ENCODE assay signal across 12 cellular contexts in the genomic region with DNA sequence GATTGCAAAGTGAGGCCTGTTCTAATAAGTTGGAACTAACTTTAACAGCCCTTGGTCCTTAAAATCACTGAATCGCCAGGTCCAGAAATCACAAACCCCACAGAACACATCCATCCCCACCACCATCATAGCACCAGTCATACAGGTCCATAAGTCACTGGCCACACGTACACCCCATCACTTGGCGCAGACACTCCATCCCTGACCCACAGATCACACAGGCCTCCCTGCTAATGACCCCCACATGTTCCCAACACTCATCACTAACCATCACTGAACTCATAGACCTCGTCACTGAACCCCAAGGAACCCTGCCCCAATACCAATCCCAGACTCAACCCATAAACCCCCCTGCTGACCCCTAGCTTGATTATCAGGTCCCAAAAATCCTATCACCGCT. TPM values are rescaled to one million over a fixed set of nuclear protein-coding genes. Genes with fewer than 3 reads are reported as not detected.
DNase-seq lines count a peak whose midpoint lies in the region; ATAC-seq and TF ChIP-seq lines count a peak whose summit lies in the region.
"Had no signal": no experiment of that assay in that cellular context is flagged by ENCODE, and none has a peak within 500 bp of the region (broad histone marks: within the 10 kb centered on the region; RNA-seq: fewer than 3 reads in every experiment).

No MANE protein-coding gene starts in this region.

- WGBS in body of pancreas, 2 donors = 28 to 36% methylated on average over 5 of the region's 5 CpGs

- no peak overlapping the region for H3K4me3 Mint-ChIP-seq in WTC11
- H3K4me3 Mint-ChIP-seq: activated CD8-positive, alpha-beta T cell treated with anti-CD3 and anti-CD28 coated beads, Interleukin-2, amount 10 ng/mL, durations not matched to agents 7 days and 5 days had no signal

- peaks cover 17% of the 10 kb centered on the region for H3K27me3 Mint-ChIP-seq in WTC11 (ENCODE audit: low read depth)

- peak overlapping the region; percentile 71 to 78 (median 74) for H3K27ac ChIP-seq in body of pancreas

- POLR2A ChIA-PET in BJ (lab: Charles Lee) (no interaction called here), WTC11 (lab: Charles Lee) (no interaction called here)

- H3K9me3 ChIP-seq in body of pancreas = peaks cover 0 to 33% (median 0%) of the 10 kb centered on the region in 3 donors

- H3K27ac Mint-ChIP-seq in WTC11 = no peak overlapping the region
- H3K27ac Mint-ChIP-seq: activated CD8-positive, alpha-beta T cell treated with anti-CD3 and anti-CD28 coated beads, Interleukin-2, amount 10 ng/mL, durations not matched to agents 7 days and 5 days had no signal

- H3K36me3 ChIP-seq in BJ (ENCODE audit: control insufficient read depth, insufficient read depth, low read length) (no peaks in the 10 kb centered on the region), body of pancreas (replicated peaks in 1 of 2; ENCODE audit: insufficient read depth in 1 of 2, low read depth in 2 of 2) (peaks cover 2 to 8% of the 10 kb centered on the region in 2 donors)

- H3K4me3 ChIP-seq in BJ (ENCODE audit: low read depth, low read length) (peak overlapping the region; percentile 48), body of pancreas (peak overlapping the region; percentile 72 to 98), skeletal muscle cell (ENCODE audit: low read depth, low read length) (peak overlapping the region; percentile 51)

- no peak for DNase-seq in BJ (ENCODE audit: low read depth)
- no peak for DNase-seq in body of pancreas
- DNase-seq in left ventricle myocardium superior = no peak
- DNase-seq in skeletal muscle cell (ENCODE audit: low read depth) = no peak
- DNase-seq in WTC11 (ENCODE audit: low spot score) = no peak
- no peak for DNase-seq in ACHN
- DNase-seq: activated CD8-positive, alpha-beta T cell treated with anti-CD3 and anti-CD28 coated beads, Interleukin-2, amount 10 ng/mL, durations not matched to agents 7 days and 5 days; islet precursor cell; NCI-H1417 treated with DMSO at 0.1 percent for 48 hours; stimulated activated CD4-positive, alpha-beta T cell treated with anti-CD3 and anti-CD28 coated beads, Interleukin-4, amount 100 ng/mL, for 24 hours had no signal

- TF ChIP-seq POLR2A in body of pancreas (IDR thresholded peaks at IDR 0.05) = no peak

- in situ Hi-C loops in ACHN (cut with HindIII; ENCODE audit: low pct_ligation_motif_present, low pct_unique_long_range_greater_than_20kb, low sequenced_read_pairs) = no loop called here

- CTCF ChIA-PET in BJ (lab: Yijun Ruan, JAX) = no interaction called here
- CTCF ChIA-PET in WTC11 (lab: Charles Lee) = no interaction called here

- ATAC-seq in body of pancreas = peak; percentile 13
- ATAC-seq in left ventricle myocardium superior = peak; percentile 66
- no peak for ATAC-seq in WTC11
- no peak for ATAC-seq in GM21619 (IDR thresholded peaks at IDR 0.05; ENCODE audit: unreplicated experiment)
- ATAC-seq in HG02678 (IDR thresholded peaks at IDR 0.05; ENCODE audit: unreplicated experiment) = no peak
- ATAC-seq: activated CD8-positive, alpha-beta T cell treated with anti-CD3 and anti-CD28 coated beads, Interleukin-2, amount 10 ng/mL, durations not matched to agents 7 days and 5 days had no signal

- intact Hi-C loops in body of pancreas (cut with DNase I) (no loop called here), left ventricle myocardium superior (cut with micrococcal nuclease) (no loop called here)

- H3K36me3 Mint-ChIP-seq in WTC11 = peaks cover 43% of the 10 kb centered on the region

- no peak for TF ChIP-seq CTCF in BJ (IDR thresholded peaks at IDR 0.05; ENCODE audit: insufficient read depth, low read depth, low read length)
- TF ChIP-seq CTCF in body of pancreas (IDR thresholded peaks at IDR 0.05) = no peak
- no peak for TF ChIP-seq CTCF in WTC11 (IDR thresholded peaks at IDR 0.05)

- peaks cover 10% of the 10 kb centered on the region for H3K4me1 ChIP-seq in body of pancreas

- H3K9me3 Mint-ChIP-seq in WTC11 = peaks cover 91% of the 10 kb centered on the region

- no peaks in the 10 kb centered on the region for H3K4me1 Mint-ChIP-seq in WTC11

- H3K27me3 ChIP-seq in BJ (ENCODE audit: control insufficient read depth, insufficient read depth, low read length) (no peaks in the 10 kb centered on the region), body of pancreas (no peaks in the 10 kb centered on the region)

TF ChIP-seq in WTC11, 78 proteins besides CTCF, POLR2A, EP300 and RAD21:
- TF ChIP-seq OVOL2 (CRISPR knock-in tag; IDR thresholded peaks at IDR 0.05; ENCODE audit: borderline replicate concordance) = no peak
- TF ChIP-seq ZNF138 (CRISPR knock-in tag; conservative IDR thresholded peaks at IDR 0.05) = no peak
- TF ChIP-seq, protein P1, sequence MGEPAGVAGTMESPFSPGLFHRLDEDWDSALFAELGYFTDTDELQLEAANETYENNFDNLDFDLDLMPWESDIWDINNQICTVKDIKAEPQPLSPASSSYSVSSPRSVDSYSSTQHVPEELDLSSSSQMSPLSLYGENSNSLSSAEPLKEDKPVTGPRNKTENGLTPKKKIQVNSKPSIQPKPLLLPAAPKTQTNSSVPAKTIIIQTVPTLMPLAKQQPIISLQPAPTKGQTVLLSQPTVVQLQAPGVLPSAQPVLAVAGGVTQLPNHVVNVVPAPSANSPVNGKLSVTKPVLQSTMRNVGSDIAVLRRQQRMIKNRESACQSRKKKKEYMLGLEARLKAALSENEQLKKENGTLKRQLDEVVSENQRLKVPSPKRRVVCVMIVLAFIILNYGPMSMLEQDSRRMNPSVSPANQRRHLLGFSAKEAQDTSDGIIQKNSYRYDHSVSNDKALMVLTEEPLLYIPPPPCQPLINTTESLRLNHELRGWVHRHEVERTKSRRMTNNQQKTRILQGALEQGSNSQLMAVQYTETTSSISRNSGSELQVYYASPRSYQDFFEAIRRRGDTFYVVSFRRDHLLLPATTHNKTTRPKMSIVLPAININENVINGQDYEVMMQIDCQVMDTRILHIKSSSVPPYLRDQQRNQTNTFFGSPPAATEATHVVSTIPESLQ (CRISPR knock-in tag; IDR thresholded peaks at IDR 0.05) = no peak
- TF ChIP-seq NR1H2 (CRISPR knock-in tag; IDR thresholded peaks at IDR 0.05) = no peak
- no peak for TF ChIP-seq CBFB (CRISPR knock-in tag; IDR thresholded peaks at IDR 0.05; ENCODE audit: low read depth)
- no peak for TF ChIP-seq GABPB1 (CRISPR knock-in tag; IDR thresholded peaks at IDR 0.05)
- no peak for TF ChIP-seq TCF7 (CRISPR knock-in tag; IDR thresholded peaks at IDR 0.05; ENCODE audit: low read depth)
- TF ChIP-seq, protein P2, sequence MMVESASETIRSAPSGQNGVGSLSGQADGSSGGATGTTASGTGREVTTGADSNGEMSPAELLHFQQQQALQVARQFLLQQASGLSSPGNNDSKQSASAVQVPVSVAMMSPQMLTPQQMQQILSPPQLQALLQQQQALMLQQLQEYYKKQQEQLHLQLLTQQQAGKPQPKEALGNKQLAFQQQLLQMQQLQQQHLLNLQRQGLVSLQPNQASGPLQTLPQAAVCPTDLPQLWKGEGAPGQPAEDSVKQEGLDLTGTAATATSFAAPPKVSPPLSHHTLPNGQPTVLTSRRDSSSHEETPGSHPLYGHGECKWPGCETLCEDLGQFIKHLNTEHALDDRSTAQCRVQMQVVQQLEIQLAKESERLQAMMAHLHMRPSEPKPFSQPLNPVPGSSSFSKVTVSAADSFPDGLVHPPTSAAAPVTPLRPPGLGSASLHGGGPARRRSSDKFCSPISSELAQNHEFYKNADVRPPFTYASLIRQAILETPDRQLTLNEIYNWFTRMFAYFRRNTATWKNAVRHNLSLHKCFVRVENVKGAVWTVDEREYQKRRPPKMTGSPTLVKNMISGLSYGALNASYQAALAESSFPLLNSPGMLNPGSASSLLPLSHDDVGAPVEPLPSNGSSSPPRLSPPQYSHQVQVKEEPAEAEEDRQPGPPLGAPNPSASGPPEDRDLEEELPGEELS (CRISPR knock-in tag; IDR thresholded peaks at IDR 0.05) = no peak
- TF ChIP-seq, protein P3, sequence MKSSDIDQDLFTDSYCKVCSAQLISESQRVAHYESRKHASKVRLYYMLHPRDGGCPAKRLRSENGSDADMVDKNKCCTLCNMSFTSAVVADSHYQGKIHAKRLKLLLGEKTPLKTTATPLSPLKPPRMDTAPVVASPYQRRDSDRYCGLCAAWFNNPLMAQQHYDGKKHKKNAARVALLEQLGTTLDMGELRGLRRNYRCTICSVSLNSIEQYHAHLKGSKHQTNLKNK (CRISPR knock-in tag; IDR thresholded peaks at IDR 0.05) = no peak
- TF ChIP-seq, protein P4, sequence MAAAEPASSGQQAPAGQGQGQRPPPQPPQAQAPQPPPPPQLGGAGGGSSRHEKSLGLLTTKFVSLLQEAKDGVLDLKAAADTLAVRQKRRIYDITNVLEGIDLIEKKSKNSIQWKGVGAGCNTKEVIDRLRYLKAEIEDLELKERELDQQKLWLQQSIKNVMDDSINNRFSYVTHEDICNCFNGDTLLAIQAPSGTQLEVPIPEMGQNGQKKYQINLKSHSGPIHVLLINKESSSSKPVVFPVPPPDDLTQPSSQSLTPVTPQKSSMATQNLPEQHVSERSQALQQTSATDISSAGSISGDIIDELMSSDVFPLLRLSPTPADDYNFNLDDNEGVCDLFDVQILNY (CRISPR knock-in tag; IDR thresholded peaks at IDR 0.05) = no peak
- TF ChIP-seq FOXP1 (CRISPR knock-in tag; IDR thresholded peaks at IDR 0.05; ENCODE audit: borderline replicate concordance) = no peak
- TF ChIP-seq ZNF121 (CRISPR knock-in tag; IDR thresholded peaks at IDR 0.05) = no peak
- TF ChIP-seq CREM (CRISPR knock-in tag; IDR thresholded peaks at IDR 0.05) = no peak
- TF ChIP-seq, protein P5, sequence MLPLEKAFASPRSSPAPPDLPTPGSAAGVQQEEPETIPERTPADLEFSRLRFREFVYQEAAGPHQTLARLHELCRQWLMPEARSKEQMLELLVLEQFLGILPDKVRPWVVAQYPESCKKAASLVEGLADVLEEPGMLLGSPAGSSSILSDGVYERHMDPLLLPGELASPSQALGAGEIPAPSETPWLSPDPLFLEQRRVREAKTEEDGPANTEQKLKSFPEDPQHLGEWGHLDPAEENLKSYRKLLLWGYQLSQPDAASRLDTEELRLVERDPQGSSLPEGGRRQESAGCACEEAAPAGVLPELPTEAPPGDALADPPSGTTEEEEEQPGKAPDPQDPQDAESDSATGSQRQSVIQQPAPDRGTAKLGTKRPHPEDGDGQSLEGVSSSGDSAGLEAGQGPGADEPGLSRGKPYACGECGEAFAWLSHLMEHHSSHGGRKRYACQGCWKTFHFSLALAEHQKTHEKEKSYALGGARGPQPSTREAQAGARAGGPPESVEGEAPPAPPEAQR (CRISPR knock-in tag; IDR thresholded peaks at IDR 0.05) = no peak
- no peak for TF ChIP-seq RELA (CRISPR knock-in tag; IDR thresholded peaks at IDR 0.05; ENCODE audit: borderline replicate concordance)

RNA-seq across cellular contexts. Expression of a gene that starts 41.2 kb away (rescaled TPM):
- 2.6 and 4.8 TPM in 2 replicates for polyA plus RNA-seq in BJ (2011; rRNA removed)
- 1.8 TPM in 2 replicates for polyA minus RNA-seq in BJ (2011; rRNA and poly(A)+ RNA removed)
- total RNA-seq in body of pancreas (1 to 10 TPM; 4.7 to 7.9 TPM), left ventricle myocardium superior (0.69 TPM), WTC11 (2021) (14.3 to 17.9 TPM (median 15.8 TPM) in 3 replicates)

Comparison
In these comparisons a context has a peak if more than half of its experiments do, and no peak if none do; other contexts are left out.
1. ATAC-seq: peak in body of pancreas (single experiment) and left ventricle myocardium superior (single experiment); none in WTC11 (single experiment), GM21619 (single experiment) and HG02678 (single experiment).
2. Peak in every context shown above with its lines, with median percentiles within 50 percentile points of each other: H3K4me3 ChIP-seq.